ENCODE assay signal across 1 cellular context in genomic region chr21:38120984-38121855, GRCh38.
TF ChIP-seq lines count a peak whose summit lies in the region.

No MANE protein-coding gene starts in this region.

TF ChIP-seq in K562, 482 proteins besides CTCF, POLR2A, EP300 and RAD21 (continued from another document and continues in another):
- TF ChIP-seq, protein P1, sequence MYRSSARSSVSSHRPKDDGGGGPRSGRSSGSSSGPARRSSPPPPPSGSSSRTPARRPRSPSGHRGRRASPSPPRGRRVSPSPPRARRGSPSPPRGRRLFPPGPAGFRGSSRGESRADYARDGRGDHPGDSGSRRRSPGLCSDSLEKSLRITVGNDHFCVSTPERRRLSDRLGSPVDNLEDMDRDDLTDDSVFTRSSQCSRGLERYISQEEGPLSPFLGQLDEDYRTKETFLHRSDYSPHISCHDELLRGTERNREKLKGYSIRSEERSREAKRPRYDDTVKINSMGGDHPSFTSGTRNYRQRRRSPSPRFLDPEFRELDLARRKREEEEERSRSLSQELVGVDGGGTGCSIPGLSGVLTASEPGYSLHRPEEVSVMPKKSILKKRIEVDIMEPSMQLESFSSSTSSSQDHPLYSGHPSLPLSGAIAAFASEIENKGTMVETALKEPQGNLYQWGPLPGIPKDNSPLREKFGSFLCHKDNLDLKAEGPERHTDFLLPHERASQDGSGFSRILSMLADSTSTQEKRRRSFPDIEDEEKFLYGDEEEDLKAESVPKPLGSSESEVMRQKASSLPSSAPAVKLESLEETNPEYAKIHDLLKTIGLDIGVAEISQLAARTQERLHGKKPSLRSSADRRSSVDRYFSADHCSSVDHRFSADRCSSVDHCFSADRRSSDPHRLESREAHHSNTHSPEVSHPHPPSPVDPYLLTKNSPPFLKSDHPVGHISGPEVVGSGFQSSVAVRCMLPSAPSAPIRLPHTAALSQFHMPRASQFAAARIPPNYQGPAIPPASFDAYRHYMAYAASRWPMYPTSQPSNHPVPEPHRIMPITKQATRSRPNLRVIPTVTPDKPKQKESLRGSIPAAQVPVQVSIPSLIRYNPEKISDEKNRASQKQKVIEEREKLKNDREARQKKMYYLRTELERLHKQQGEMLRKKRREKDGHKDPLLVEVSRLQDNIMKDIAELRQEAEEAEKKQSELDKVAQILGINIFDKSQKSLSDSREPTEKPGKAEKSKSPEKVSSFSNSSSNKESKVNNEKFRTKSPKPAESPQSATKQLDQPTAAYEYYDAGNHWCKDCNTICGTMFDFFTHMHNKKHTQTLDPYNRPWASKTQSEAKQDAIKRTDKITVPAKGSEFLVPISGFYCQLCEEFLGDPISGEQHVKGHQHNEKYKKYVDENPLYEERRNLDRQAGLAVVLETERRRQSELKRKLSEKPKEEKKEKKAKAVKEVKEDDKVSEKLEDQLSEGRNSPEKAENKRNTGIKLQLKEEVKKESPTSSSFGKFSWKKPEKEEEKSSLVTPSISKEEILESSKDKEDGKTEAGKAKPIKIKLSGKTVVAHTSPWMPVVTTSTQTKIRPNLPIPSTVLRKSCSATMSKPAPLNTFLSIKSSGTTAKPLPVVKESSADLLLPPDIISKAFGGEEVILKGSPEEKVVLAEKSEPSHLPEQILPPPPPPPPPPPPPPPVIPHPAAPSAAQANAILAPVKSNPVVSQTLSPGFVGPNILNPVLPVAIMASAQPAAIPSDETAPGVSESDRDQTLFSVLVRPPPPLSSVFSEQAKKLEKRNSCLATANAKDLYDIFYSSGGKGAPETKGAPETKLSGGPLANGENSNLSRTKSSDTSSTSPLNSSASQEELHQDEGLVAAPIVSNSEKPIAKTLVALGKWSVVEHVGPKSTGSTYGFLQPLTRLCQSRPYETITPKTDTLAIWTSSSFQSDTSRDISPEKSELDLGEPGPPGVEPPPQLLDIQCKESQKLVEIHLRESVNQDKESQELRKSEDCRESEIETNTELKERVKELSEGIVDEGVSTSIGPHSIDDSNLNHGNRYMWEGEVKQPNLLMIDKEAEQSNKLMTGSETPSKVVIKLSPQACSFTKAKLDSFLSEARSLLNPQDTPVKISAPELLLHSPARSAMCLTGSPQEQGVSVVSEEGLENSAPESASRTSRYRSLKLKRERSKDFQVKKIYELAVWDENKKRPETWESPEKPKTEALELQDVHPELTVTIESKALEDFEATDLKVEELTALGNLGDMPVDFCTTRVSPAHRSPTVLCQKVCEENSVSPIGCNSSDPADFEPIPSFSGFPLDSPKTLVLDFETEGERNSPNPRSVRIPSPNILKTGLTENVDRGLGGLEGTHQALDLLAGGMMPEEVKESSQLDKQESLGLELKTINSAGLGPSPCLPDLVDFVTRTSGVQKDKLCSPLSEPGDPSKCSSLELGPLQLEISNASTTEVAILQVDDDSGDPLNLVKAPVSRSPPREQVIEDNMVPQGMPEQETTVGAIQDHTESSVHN (IDR thresholded peaks at IDR 0.05; ENCODE audit: borderline replicate concordance in 1 of 2, low read depth in 1 of 2), result peak in 1 of 2 experiments; percentile 50; a peak in 2 of 4 replicates
- TF ChIP-seq ZNF766 (CRISPR knock-in tag; conservative IDR thresholded peaks at IDR 0.05) (no peak), PPARD (CRISPR knock-in tag; IDR thresholded peaks at IDR 0.05) (no peak), FOS (IDR thresholded peaks at IDR 0.05; ENCODE audit: extremely low read depth, insufficient read length) (peak; percentile 71), NCOA1 (IDR thresholded peaks at IDR 0.05; ENCODE audit: low read depth) (peak; percentile 56; the same call in 1 of the 2 replicates), RNF2 (IDR thresholded peaks at IDR 0.05) (0 out of 2 replicates have a peak, but pooled peaks have one; percentile 39), RBBP5 (IDR thresholded peaks at IDR 0.05; ENCODE audit: borderline replicate concordance, insufficient read depth, low read length, poor library complexity, severe bottlenecking) (peak; percentile 59), AFF4 (CRISPR knock-in tag; IDR thresholded peaks at IDR 0.05) (peak; percentile 15; the same call in 1 of the 2 replicates), ESRRB (CRISPR knock-in tag; IDR thresholded peaks at IDR 0.05; ENCODE audit: borderline replicate concordance) (no peak), BRD9 (IDR thresholded peaks at IDR 0.05; ENCODE audit: low read depth, partially characterized antibody) (peak; percentile 84), PHB (CRISPR knock-in tag; IDR thresholded peaks at IDR 0.05) (0 out of 2 replicates have a peak, but pooled peaks have one; percentile 65), CXXC5 (CRISPR knock-in tag; IDR thresholded peaks at IDR 0.05) (peak; percentile 57; the same call in 1 of the 2 replicates), SMAD2 (IDR thresholded peaks at IDR 0.05; ENCODE audit: low read depth, low read length) (no peak), JUND (IDR thresholded peaks at IDR 0.05; ENCODE audit: borderline replicate concordance, low read depth, low read length) (peak; percentile 63; the same call in 1 of the 2 replicates), JUND (tag; IDR thresholded peaks at IDR 0.05; ENCODE audit: borderline replicate concordance, low read depth, low read length) (peak; percentile 68; the same call in 1 of the 3 replicates), SNIP1 (IDR thresholded peaks at IDR 0.05; ENCODE audit: low read depth) (no peak), ELF2 (CRISPR knock-in tag; IDR thresholded peaks at IDR 0.05) (peak; percentile 69), CBX5 (IDR thresholded peaks at IDR 0.05; ENCODE audit: borderline replicate concordance, low read depth) (no peak), ZNF121 (CRISPR knock-in tag; conservative IDR thresholded peaks at IDR 0.05) (no peak), PRPF4 (IDR thresholded peaks at IDR 0.05; ENCODE audit: insufficient read depth, low read depth, low read length, poor library complexity, severe bottlenecking) (no peak), FOXP1 (CRISPR knock-in tag; IDR thresholded peaks at IDR 0.05) (no peak), POLR2H (tag; IDR thresholded peaks at IDR 0.05; ENCODE audit: low read depth) (peak; percentile 97), SAFB2 (IDR thresholded peaks at IDR 0.05; ENCODE audit: borderline replicate concordance, low read depth, low read length, severe bottlenecking) (no peak), SMAD1 (IDR thresholded peaks at IDR 0.05; ENCODE audit: low read depth, low read length, partially characterized antibody) (peak; percentile 60), ZNF124 (CRISPR knock-in tag; IDR thresholded peaks at IDR 0.05) (no peak), NONO (IDR thresholded peaks at IDR 0.05; ENCODE audit: low read depth in 2 of 2, low read length in 1 of 2) (peak in 1 of 2 experiments; percentile 65; a peak in 1 of 4 replicates), ZNF41 (CRISPR knock-in tag; conservative IDR thresholded peaks at IDR 0.05) (no peak), TCF7L2 (IDR thresholded peaks at IDR 0.05; ENCODE audit: low read depth, low read length) (no peak), MTA2 (IDR thresholded peaks at IDR 0.05; ENCODE audit: low read depth) (peak; percentile 23; the same call in 1 of the 2 replicates), TRIM28 (IDR thresholded peaks at IDR 0.05) (peak; percentile 53; the same call in 1 of the 2 replicates), PHF8 (IDR thresholded peaks at IDR 0.05; ENCODE audit: borderline replicate concordance, low read length) (peak; percentile 76), CBX1 (IDR thresholded peaks at IDR 0.05; ENCODE audit: low read depth) (peak; percentile 75; the same call in 1 of the 2 replicates), HOXB6 (CRISPR knock-in tag; IDR thresholded peaks at IDR 0.05; ENCODE audit: borderline replicate concordance) (0 out of 2 replicates have a peak, but pooled peaks have one; percentile 13), RERE (CRISPR knock-in tag; IDR thresholded peaks at IDR 0.05; ENCODE audit: borderline replicate concordance) (no peak), ZKSCAN1 (IDR thresholded peaks at IDR 0.05; ENCODE audit: low read depth, low read length) (0 out of 2 replicates have a peak, but pooled peaks have one; percentile 36), DNMT1 (IDR thresholded peaks at IDR 0.05) (0 out of 2 replicates have a peak, but pooled peaks have one; percentile 25), ZNF354B (CRISPR knock-in tag; IDR thresholded peaks at IDR 0.05) (no peak), FOXK2 (conservative IDR thresholded peaks at IDR 0.05 in 1 of 2, IDR thresholded peaks at IDR 0.05 in 1 of 2; ENCODE audit: low read depth in 2 of 2) (peak; percentile 92 to 94), DIDO1 (tag; IDR thresholded peaks at IDR 0.05; ENCODE audit: low read depth) (peak; percentile 61; the same call in 1 of the 2 replicates)
- TF ChIP-seq, protein P2, sequence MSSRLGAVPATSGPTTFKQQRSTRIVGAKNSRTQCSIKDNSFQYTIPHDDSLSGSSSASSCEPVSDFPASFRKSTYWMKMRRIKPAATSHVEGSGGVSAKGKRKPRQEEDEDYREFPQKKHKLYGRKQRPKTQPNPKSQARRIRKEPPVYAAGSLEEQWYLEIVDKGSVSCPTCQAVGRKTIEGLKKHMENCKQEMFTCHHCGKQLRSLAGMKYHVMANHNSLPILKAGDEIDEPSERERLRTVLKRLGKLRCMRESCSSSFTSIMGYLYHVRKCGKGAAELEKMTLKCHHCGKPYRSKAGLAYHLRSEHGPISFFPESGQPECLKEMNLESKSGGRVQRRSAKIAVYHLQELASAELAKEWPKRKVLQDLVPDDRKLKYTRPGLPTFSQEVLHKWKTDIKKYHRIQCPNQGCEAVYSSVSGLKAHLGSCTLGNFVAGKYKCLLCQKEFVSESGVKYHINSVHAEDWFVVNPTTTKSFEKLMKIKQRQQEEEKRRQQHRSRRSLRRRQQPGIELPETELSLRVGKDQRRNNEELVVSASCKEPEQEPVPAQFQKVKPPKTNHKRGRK (tag; IDR thresholded peaks at IDR 0.05), result no peak
- TF ChIP-seq, protein P3, sequence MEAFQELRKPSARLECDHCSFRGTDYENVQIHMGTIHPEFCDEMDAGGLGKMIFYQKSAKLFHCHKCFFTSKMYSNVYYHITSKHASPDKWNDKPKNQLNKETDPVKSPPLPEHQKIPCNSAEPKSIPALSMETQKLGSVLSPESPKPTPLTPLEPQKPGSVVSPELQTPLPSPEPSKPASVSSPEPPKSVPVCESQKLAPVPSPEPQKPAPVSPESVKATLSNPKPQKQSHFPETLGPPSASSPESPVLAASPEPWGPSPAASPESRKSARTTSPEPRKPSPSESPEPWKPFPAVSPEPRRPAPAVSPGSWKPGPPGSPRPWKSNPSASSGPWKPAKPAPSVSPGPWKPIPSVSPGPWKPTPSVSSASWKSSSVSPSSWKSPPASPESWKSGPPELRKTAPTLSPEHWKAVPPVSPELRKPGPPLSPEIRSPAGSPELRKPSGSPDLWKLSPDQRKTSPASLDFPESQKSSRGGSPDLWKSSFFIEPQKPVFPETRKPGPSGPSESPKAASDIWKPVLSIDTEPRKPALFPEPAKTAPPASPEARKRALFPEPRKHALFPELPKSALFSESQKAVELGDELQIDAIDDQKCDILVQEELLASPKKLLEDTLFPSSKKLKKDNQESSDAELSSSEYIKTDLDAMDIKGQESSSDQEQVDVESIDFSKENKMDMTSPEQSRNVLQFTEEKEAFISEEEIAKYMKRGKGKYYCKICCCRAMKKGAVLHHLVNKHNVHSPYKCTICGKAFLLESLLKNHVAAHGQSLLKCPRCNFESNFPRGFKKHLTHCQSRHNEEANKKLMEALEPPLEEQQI (IDR thresholded peaks at IDR 0.05), result peak; percentile 94
